In the genomic region with DNA sequence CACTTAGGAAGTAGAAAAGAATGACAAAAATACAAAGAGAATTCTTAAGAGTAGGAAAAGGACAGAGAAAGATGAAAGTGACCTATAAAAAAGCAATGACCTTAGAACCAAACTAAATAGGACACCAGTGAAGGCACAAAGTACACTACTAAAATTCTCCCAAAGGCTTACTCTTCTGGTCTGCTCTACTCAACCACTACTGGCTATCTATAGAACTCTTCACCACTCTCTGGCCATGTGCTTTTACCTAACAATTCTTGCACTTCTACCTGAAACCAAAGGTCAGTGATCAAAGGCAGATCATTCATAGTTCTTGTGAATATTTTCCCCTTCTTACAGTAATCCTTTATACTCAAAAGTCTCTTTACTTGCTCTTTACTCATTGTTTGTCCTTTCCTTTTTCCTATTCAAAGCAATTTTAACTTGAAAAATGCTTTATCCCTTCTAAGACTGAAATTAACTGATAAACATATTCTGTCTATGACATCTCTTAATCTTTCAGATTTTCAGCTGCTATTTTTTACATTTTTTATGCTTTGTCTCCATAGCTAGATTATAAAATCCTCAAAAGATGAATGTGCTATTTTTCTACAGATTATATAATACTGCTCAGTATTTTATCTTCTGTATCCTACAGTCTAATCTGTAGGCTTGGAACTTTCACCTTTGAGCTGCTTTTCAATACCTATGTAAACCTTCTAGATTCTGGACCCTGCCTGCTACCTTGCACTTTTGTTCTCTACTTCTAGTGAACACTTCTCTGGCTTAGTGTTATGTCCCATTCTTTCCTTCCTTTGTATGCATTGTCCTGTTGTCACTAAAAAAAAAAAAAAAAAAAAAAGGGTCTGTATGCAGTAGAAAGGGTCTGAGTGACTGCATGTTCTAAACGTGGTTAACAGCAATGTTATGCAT, we compare ENCODE assay signal across 26 cellular contexts.
DNase-seq lines count a peak whose midpoint lies in the region; ATAC-seq, FAIRE-seq and TF ChIP-seq lines count a peak whose summit lies in the region.
"Had no signal": no experiment of that assay in that cellular context is flagged by ENCODE, and none has a peak within 500 bp of the region (broad histone marks: within the 10 kb centered on the region; RNA-seq: fewer than 3 reads in every experiment).

No MANE protein-coding gene starts in this region.

- H3K36me3 Mint-ChIP-seq in progenitor cell of endocrine pancreas (ENCODE audit: insufficient read depth) (peaks cover 49% of the 10 kb centered on the region), natural killer cell (no peaks in the 10 kb centered on the region)
- H3K36me3 Mint-ChIP-seq: CD8-positive, alpha-beta T cell had no signal

- H3K4me2 ChIP-seq in K562 (ENCODE audit: insufficient read depth, low read length) = no peak overlapping the region

- H3K9me3 ChIP-seq in K562 (replicated peaks; ENCODE audit: control insufficient read depth, insufficient read depth, low read depth, low read length) = no peaks in the 10 kb centered on the region
- H3K9me3 ChIP-seq: esophagus muscularis mucosa, neutrophil, thyroid gland had no signal

- H4K20me1 ChIP-seq in K562 (replicated peaks; ENCODE audit: control insufficient read depth, insufficient read depth, low read length) = no peaks in the 10 kb centered on the region

- no peak overlapping the region for H3K27ac ChIP-seq in K562 (ENCODE audit: extremely low read depth, low read depth, low read length)
- H3K27ac ChIP-seq: neutrophil, thyroid gland had no signal

- H3K4me1 Mint-ChIP-seq in progenitor cell of endocrine pancreas (ENCODE audit: low read depth) (peaks cover 8% of the 10 kb centered on the region), natural killer cell (no peaks in the 10 kb centered on the region)
- H3K4me1 Mint-ChIP-seq: brain had no signal

- H3K27me3 Mint-ChIP-seq in progenitor cell of endocrine pancreas (no peaks in the 10 kb centered on the region), natural killer cell (ENCODE audit: low read depth in 2 of 2) (no peaks in the 10 kb centered on the region)
- H3K27me3 Mint-ChIP-seq: brain; effector memory CD8-positive, alpha-beta T cell; stimulated activated naive CD8-positive, alpha-beta T cell treated with anti-CD3 and anti-CD28 coated beads, Interleukin-15, Interleukin-2, amounts not matched to agents 100 ng/mL and 50 ng/mL, for 24 hours had no signal

- TF ChIP-seq RAD21 in K562 (CRISPR knock-in tag; conservative IDR thresholded peaks at IDR 0.05 in 1 of 2, IDR thresholded peaks at IDR 0.05 in 1 of 2) = no peak

- H3K27me3 ChIP-seq in K562 (ENCODE audit: control insufficient read depth in 2 of 2, insufficient read depth in 2 of 2, low read length in 2 of 2) = no peaks in the 10 kb centered on the region
- H3K27me3 ChIP-seq: esophagus muscularis mucosa, MG63, neutrophil, thyroid gland had no signal

- no peaks in the 10 kb centered on the region for H3K9me1 ChIP-seq in K562 (ENCODE audit: control insufficient read depth, insufficient read depth, low read length)

- TF ChIP-seq EP300 in K562 (IDR thresholded peaks at IDR 0.05; ENCODE audit: low read length) = no peak

- CTCF ChIA-PET in K562 (lab: Yijun Ruan, JAX; ENCODE audit: low intra/inter-chr PET ratio) = no interaction called here

- H3K27ac Mint-ChIP-seq in progenitor cell of endocrine pancreas (peak overlapping the region; percentile 31), natural killer cell (no peak overlapping the region)
- H3K27ac Mint-ChIP-seq: CD8-positive, alpha-beta T cell; effector memory CD8-positive, alpha-beta T cell; stimulated activated naive CD8-positive, alpha-beta T cell treated with anti-CD3 and anti-CD28 coated beads, Interleukin-15, Interleukin-2, amounts not matched to agents 100 ng/mL and 50 ng/mL, for 24 hours had no signal

- no TSS peak for BruUV-seq in K562 (replicated peaks; lab: Mats Ljungman, UMichigan)

- WGBS in K562 (ENCODE audit: insufficient coverage, low coverage, missing lambda C conversion rate) = no CpG with 5 or more reads among the region's 1 CpG

- DNase-seq in K562 (ENCODE audit: extremely low read depth in 1 of 4, low spot score in 3 of 4) (no peak), progenitor cell of endocrine pancreas (ENCODE audit: low spot score, unreplicated experiment) (no peak), NOMO-1 treated with DMSO at 0.1 percent for 48 hours (lab: John Stamatoyannopoulos, UW; ENCODE audit: unreplicated experiment) (no peak), GOT3 (lab: John Stamatoyannopoulos, UW) (no peak), natural killer cell (no peak)
- DNase-seq: activated CD4-positive, alpha-beta T cell treated with anti-CD3 and anti-CD28 coated beads, Interleukin-2, amount 50 U/mL, for 4 hours; activated gamma-delta T cell treated with Interleukin-2 at 50 U/mL for 16 hours; AML-193; CD8-positive, alpha-beta T cell; effector memory CD8-positive, alpha-beta T cell; hippocampal formation; IMR-90; MG63; NCI-H1436 treated with DMSO at 0.1 percent for 48 hours; NCI-H510A treated with DMSO at 0.1 percent for 48 hours; NK-92 treated with Interleukin-12 subunit alpha and Interleukin-12 subunit beta, amount 100 ng/mL, for 24 hours; T-helper 9 cell; thyroid gland had no signal

- no peak overlapping the region for H2AFZ ChIP-seq in K562 (ENCODE audit: low read depth, low read length)

- peaks cover 58% of the 10 kb centered on the region for H3K36me3 ChIP-seq in K562 (ENCODE audit: control insufficient read depth, insufficient read depth, low read length)
- H3K36me3 ChIP-seq: neutrophil had no signal

- no peaks in the 10 kb centered on the region for H3K4me1 ChIP-seq in K562 (replicated peaks in 1 of 2; ENCODE audit: control insufficient read depth in 2 of 2, insufficient read depth in 2 of 2, low read length in 2 of 2)

- TF ChIP-seq CTCF in K562 (IDR thresholded peaks at IDR 0.05 in 2 of 3, conservative IDR thresholded peaks at IDR 0.05 in 1 of 3; ENCODE audit: insufficient read depth in 2 of 3, low read depth in 1 of 3, low read length in 3 of 3) = no peak
- TF ChIP-seq CTCF in progenitor cell of endocrine pancreas (IDR thresholded peaks at IDR 0.05; ENCODE audit: unreplicated experiment) = no peak
- no peak for TF ChIP-seq CTCF in natural killer cell (IDR thresholded peaks at IDR 0.05)

- intact Hi-C loops in K562 (cut with micrococcal nuclease) = no loop called here
- intact Hi-C loops in natural killer cell (cut with micrococcal nuclease) = no loop called here

- H3K4me3 Mint-ChIP-seq in progenitor cell of endocrine pancreas (ENCODE audit: low read depth) (no peak overlapping the region), natural killer cell (no peak overlapping the region)
- H3K4me3 Mint-ChIP-seq: brain; CD8-positive, alpha-beta T cell; effector memory CD8-positive, alpha-beta T cell; stimulated activated naive CD8-positive, alpha-beta T cell treated with anti-CD3 and anti-CD28 coated beads, Interleukin-15, Interleukin-2, amounts not matched to agents 100 ng/mL and 50 ng/mL, for 24 hours had no signal

- POLR2A ChIA-PET in K562 (lab: Yijun Ruan, JAX) = interaction anchor here (1.0 kb wide), 1 partner anchor 10 kb away, joined by 4 read pairs; no protein-coding TSS in a partner anchor

- no peak for FAIRE-seq in K562 (lab: Jason Lieb, UNC)

- TF ChIP-seq POLR2A in K562 (conservative IDR thresholded peaks at IDR 0.05) = no peak

- ATAC-seq in GM19351 (IDR thresholded peaks at IDR 0.05; ENCODE audit: unreplicated experiment) = peak; percentile 52
- ATAC-seq in HG03139 (IDR thresholded peaks at IDR 0.05; ENCODE audit: unreplicated experiment) = peak; percentile 35
- peak; percentile 51 for ATAC-seq in K562
- ATAC-seq in natural killer cell = no peak
- ATAC-seq: CD8-positive, alpha-beta T cell; effector memory CD8-positive, alpha-beta T cell; HCT116 had no signal

- H3K9me3 Mint-ChIP-seq in progenitor cell of endocrine pancreas (ENCODE audit: low read depth) (peaks cover 19% of the 10 kb centered on the region), natural killer cell (no peaks in the 10 kb centered on the region)
- H3K9me3 Mint-ChIP-seq: CD8-positive, alpha-beta T cell; effector memory CD8-positive, alpha-beta T cell; stimulated activated naive CD8-positive, alpha-beta T cell treated with anti-CD3 and anti-CD28 coated beads, Interleukin-15, Interleukin-2, amounts not matched to agents 100 ng/mL and 50 ng/mL, for 24 hours had no signal

- peaks cover 16% of the 10 kb centered on the region for H3K79me2 ChIP-seq in K562 (ENCODE audit: control insufficient read depth, insufficient read depth, low read length)

- H3K4me3 ChIP-seq in K562 = no peak overlapping the region
- H3K4me3 ChIP-seq: esophagus muscularis mucosa, lung, MG63, thyroid gland had no signal

- in situ Hi-C loops in K562 (cut with MboI) = no loop called here

- H3K9ac ChIP-seq in K562 (ENCODE audit: insufficient read depth in 1 of 2, low read depth in 2 of 2, low read length in 2 of 2) = no peak overlapping the region

TF ChIP-seq in K562, 482 proteins besides CTCF, POLR2A, EP300 and RAD21 (continues in another document):
- no peak for TF ChIP-seq STAG1 (CRISPR knock-in tag; IDR thresholded peaks at IDR 0.05; ENCODE audit: borderline replicate concordance)
- no peak for TF ChIP-seq ZNF282 (CRISPR knock-in tag; IDR thresholded peaks at IDR 0.05)
- no peak for TF ChIP-seq ZNF699 (CRISPR knock-in tag; IDR thresholded peaks at IDR 0.05; ENCODE audit: insufficient replicate concordance)
- no peak for TF ChIP-seq PHF8 (IDR thresholded peaks at IDR 0.05; ENCODE audit: borderline replicate concordance, low read length)
- no peak for TF ChIP-seq NFIC (IDR thresholded peaks at IDR 0.05)
- TF ChIP-seq, protein P1, sequence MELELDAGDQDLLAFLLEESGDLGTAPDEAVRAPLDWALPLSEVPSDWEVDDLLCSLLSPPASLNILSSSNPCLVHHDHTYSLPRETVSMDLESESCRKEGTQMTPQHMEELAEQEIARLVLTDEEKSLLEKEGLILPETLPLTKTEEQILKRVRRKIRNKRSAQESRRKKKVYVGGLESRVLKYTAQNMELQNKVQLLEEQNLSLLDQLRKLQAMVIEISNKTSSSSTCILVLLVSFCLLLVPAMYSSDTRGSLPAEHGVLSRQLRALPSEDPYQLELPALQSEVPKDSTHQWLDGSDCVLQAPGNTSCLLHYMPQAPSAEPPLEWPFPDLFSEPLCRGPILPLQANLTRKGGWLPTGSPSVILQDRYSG (tag; conservative IDR thresholded peaks at IDR 0.05; ENCODE audit: low read depth) = no peak
- no peak for TF ChIP-seq ZFPM2 (CRISPR knock-in tag; IDR thresholded peaks at IDR 0.05)
- TF ChIP-seq HEY1 (CRISPR knock-in tag; IDR thresholded peaks at IDR 0.05; ENCODE audit: borderline replicate concordance) = no peak
- TF ChIP-seq SUPT5H (IDR thresholded peaks at IDR 0.05) = no peak
- no peak for TF ChIP-seq EP400 (IDR thresholded peaks at IDR 0.05)
- no peak for TF ChIP-seq RBM17 (IDR thresholded peaks at IDR 0.05; ENCODE audit: borderline replicate concordance, low read depth, low read length)
- no peak for TF ChIP-seq KLF16 (IDR thresholded peaks at IDR 0.05)
- TF ChIP-seq KLF10 (CRISPR knock-in tag; IDR thresholded peaks at IDR 0.05) = no peak

Comparison
In these comparisons a context has a peak if more than half of its experiments do, and no peak if none do; other contexts are left out.
1. ATAC-seq: peak in GM19351 (single experiment), HG03139 (single experiment) and K562 (single experiment); none in natural killer cell (0 of 3).